ENCODE assay signal across 12 cellular contexts in the genomic region with DNA sequence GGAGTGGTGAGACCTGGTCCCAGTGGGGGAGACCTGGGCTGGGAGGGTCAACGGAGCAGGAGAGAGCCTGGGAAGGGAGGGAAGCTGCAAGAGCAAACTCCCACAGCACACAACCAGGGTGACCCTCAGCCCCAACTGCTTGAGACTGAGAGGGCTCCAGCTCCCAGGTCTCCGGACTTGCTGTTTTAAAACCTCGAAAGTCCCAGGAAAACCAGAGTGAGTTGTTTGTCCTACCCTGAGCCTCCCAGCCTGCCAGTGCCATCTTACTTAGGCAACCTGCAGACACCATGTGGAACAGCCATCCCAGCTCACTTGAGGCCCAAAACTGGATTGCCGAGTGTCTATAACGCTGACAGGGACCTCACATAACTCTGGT. TPM values are rescaled to one million over a fixed set of nuclear protein-coding genes. Genes with fewer than 3 reads are reported as not detected.
DNase-seq lines count a peak whose midpoint lies in the region; ATAC-seq and TF ChIP-seq lines count a peak whose summit lies in the region.
"Had no signal": no experiment of that assay in that cellular context is flagged by ENCODE, and none has a peak within 500 bp of the region (broad histone marks: within the 10 kb centered on the region; RNA-seq: fewer than 3 reads in every experiment).

No MANE protein-coding gene starts in this region.

- ATAC-seq in activated naive CD8-positive, alpha-beta T cell treated with anti-CD3 and anti-CD28 coated beads, Interleukin-2, amount 10 ng/mL, durations not matched to agents 7 days and 5 days (ENCODE audit: low read depth) = no peak
- no peak for ATAC-seq in GM21526 (IDR thresholded peaks at IDR 0.05; ENCODE audit: low FRiP score, unreplicated experiment)

- no peaks in the 10 kb centered on the region for H3K9me3 ChIP-seq in thyroid gland
- H3K9me3 ChIP-seq: upper lobe of right lung had no signal

- peaks cover 0 to 4% of the 10 kb centered on the region in 2 donors for H3K4me1 ChIP-seq in thyroid gland

- WGBS in thyroid gland, 2 donors = 59 to 77% methylated on average over 5 of the region's 5 CpGs

- H3K27ac ChIP-seq in thyroid gland = no peak overlapping the region
- H3K27ac ChIP-seq: dorsolateral prefrontal cortex, upper lobe of right lung had no signal

- DNase-seq in T-helper 1 cell = no peak
- DNase-seq in HS-27A (ENCODE audit: low read depth) = peak; percentile 7
- no peak for DNase-seq in activated naive CD8-positive, alpha-beta T cell treated with anti-CD3 and anti-CD28 coated beads, Interleukin-2, amount 10 ng/mL, durations not matched to agents 7 days and 5 days
- no peak for DNase-seq in progenitor cell of endocrine pancreas (ENCODE audit: low spot score, unreplicated experiment)
- DNase-seq in thyroid gland = no peak
- DNase-seq: activated CD8-positive, alpha-beta memory T cell treated with anti-CD3 and anti-CD28 coated beads for 24 hours; stimulated activated CD4-positive, alpha-beta T cell treated with anti-CD3 and anti-CD28 coated beads, Interleukin-12 subunit alpha, Interleukin-12 subunit beta, amount 100 ng/mL, for 4 hours had no signal

- H3K27me3 ChIP-seq in thyroid gland = peaks cover 7% of the 10 kb centered on the region

- no peak overlapping the region for H3K4me3 ChIP-seq in thyroid gland (replicated peaks in 1 of 3)
- H3K4me3 ChIP-seq: upper lobe of right lung had no signal

- H3K27me3 Mint-ChIP-seq in T-helper 1 cell treated with Interleukin-12 subunit alpha and Interleukin-12 subunit beta and Interleukin-4 antibody, amounts not matched to agents 30 μg/mL and 1 μg/mL, for 36 hours (ENCODE audit: low read depth) = peaks cover 22% of the 10 kb centered on the region
- peaks cover 20% of the 10 kb centered on the region for H3K27me3 Mint-ChIP-seq in activated naive CD8-positive, alpha-beta T cell treated with anti-CD3 and anti-CD28 coated beads, Interleukin-2, amount 10 ng/mL, durations not matched to agents 7 days and 5 days
- peaks cover 49% of the 10 kb centered on the region for H3K27me3 Mint-ChIP-seq in nephron (ENCODE audit: low read depth)
- peaks cover 54% of the 10 kb centered on the region for H3K27me3 Mint-ChIP-seq in progenitor cell of endocrine pancreas

- intact Hi-C loops in thyroid gland (cut with DNase I) = no loop called here

- no peak for TF ChIP-seq POLR2A in thyroid gland (IDR thresholded peaks at IDR 0.05)

- H3K9me3 Mint-ChIP-seq in T-helper 1 cell treated with Interleukin-12 subunit alpha and Interleukin-12 subunit beta and Interleukin-4 antibody, amounts not matched to agents 30 μg/mL and 1 μg/mL, for 36 hours = no peaks in the 10 kb centered on the region
- H3K9me3 Mint-ChIP-seq in activated naive CD8-positive, alpha-beta T cell treated with anti-CD3 and anti-CD28 coated beads, Interleukin-2, amount 10 ng/mL, durations not matched to agents 7 days and 5 days = no peaks in the 10 kb centered on the region
- H3K9me3 Mint-ChIP-seq in nephron (no peaks in the 10 kb centered on the region), progenitor cell of endocrine pancreas (ENCODE audit: low read depth) (no peaks in the 10 kb centered on the region)

- H3K4me1 Mint-ChIP-seq in T-helper 1 cell treated with Interleukin-12 subunit alpha and Interleukin-12 subunit beta and Interleukin-4 antibody, amounts not matched to agents 30 μg/mL and 1 μg/mL, for 36 hours (ENCODE audit: low read depth) = no peaks in the 10 kb centered on the region
- H3K4me1 Mint-ChIP-seq in activated naive CD8-positive, alpha-beta T cell treated with anti-CD3 and anti-CD28 coated beads, Interleukin-2, amount 10 ng/mL, durations not matched to agents 7 days and 5 days = peaks cover 8% of the 10 kb centered on the region
- H3K4me1 Mint-ChIP-seq in nephron (peaks cover 15% of the 10 kb centered on the region), progenitor cell of endocrine pancreas (ENCODE audit: low read depth) (no peaks in the 10 kb centered on the region)

- no peak overlapping the region for H3K4me3 Mint-ChIP-seq in T-helper 1 cell treated with Interleukin-12 subunit alpha and Interleukin-12 subunit beta and Interleukin-4 antibody, amounts not matched to agents 30 μg/mL and 1 μg/mL, for 36 hours
- H3K4me3 Mint-ChIP-seq in activated naive CD8-positive, alpha-beta T cell treated with anti-CD3 and anti-CD28 coated beads, Interleukin-2, amount 10 ng/mL, durations not matched to agents 7 days and 5 days = peak overlapping the region; percentile 66
- H3K4me3 Mint-ChIP-seq in nephron (peak overlapping the region in 1 of 3 experiments; percentile 50), progenitor cell of endocrine pancreas (ENCODE audit: low read depth) (no peak overlapping the region)

- no peaks in the 10 kb centered on the region for H3K36me3 ChIP-seq in thyroid gland
- H3K36me3 ChIP-seq: upper lobe of right lung had no signal

- peak overlapping the region; percentile 11 for H3K27ac Mint-ChIP-seq in T-helper 1 cell treated with Interleukin-12 subunit alpha and Interleukin-12 subunit beta and Interleukin-4 antibody, amounts not matched to agents 30 μg/mL and 1 μg/mL, for 36 hours
- peak overlapping the region; percentile 91 for H3K27ac Mint-ChIP-seq in activated naive CD8-positive, alpha-beta T cell treated with anti-CD3 and anti-CD28 coated beads, Interleukin-2, amount 10 ng/mL, durations not matched to agents 7 days and 5 days
- H3K27ac Mint-ChIP-seq in nephron (peak overlapping the region in 2 of 3 experiments; percentile 38 to 74), progenitor cell of endocrine pancreas (no peak overlapping the region)

- H3K36me3 Mint-ChIP-seq in T-helper 1 cell treated with Interleukin-12 subunit alpha and Interleukin-12 subunit beta and Interleukin-4 antibody, amounts not matched to agents 30 μg/mL and 1 μg/mL, for 36 hours (ENCODE audit: low read depth) = no peaks in the 10 kb centered on the region
- no peaks in the 10 kb centered on the region for H3K36me3 Mint-ChIP-seq in activated naive CD8-positive, alpha-beta T cell treated with anti-CD3 and anti-CD28 coated beads, Interleukin-2, amount 10 ng/mL, durations not matched to agents 7 days and 5 days
- no peaks in the 10 kb centered on the region for H3K36me3 Mint-ChIP-seq in nephron (ENCODE audit: low read depth)
- no peaks in the 10 kb centered on the region for H3K36me3 Mint-ChIP-seq in progenitor cell of endocrine pancreas (ENCODE audit: insufficient read depth)

- POLR2A ChIA-PET in activated naive CD8-positive, alpha-beta T cell treated with anti-CD3 and anti-CD28 coated beads, Interleukin-2, amount 10 ng/mL, durations not matched to agents 7 days and 5 days (lab: Charles Lee) = interaction anchor here (1.5 kb wide), 1 partner anchor 64 kb away, joined by 4 read pairs; no protein-coding TSS in a partner anchor

- TF ChIP-seq CTCF in nephron (IDR thresholded peaks at IDR 0.05; ENCODE audit: unreplicated experiment in 3 of 3) (no peak), progenitor cell of endocrine pancreas (IDR thresholded peaks at IDR 0.05; ENCODE audit: unreplicated experiment) (no peak), thyroid gland (IDR thresholded peaks at IDR 0.05) (no peak)

RNA-seq across cellular contexts. Expression of gene NTSR1, which starts 4.8 kb away (rescaled TPM):
- under 1 TPM; 0.33 to 0.37 TPM for total RNA-seq in activated naive CD8-positive, alpha-beta T cell treated with anti-CD3 and anti-CD28 coated beads, Interleukin-2, amount 10 ng/mL, durations not matched to agents 7 days and 5 days
- total RNA-seq in progenitor cell of endocrine pancreas (0.13 TPM in 1 of 2 replicates, not detected in the other), thyroid gland (under 1 TPM in 1 of 4 donors, not detected in 3; 0.67 TPM)
